8 cellular contexts compared by ENCODE assay signal in the genomic region with DNA sequence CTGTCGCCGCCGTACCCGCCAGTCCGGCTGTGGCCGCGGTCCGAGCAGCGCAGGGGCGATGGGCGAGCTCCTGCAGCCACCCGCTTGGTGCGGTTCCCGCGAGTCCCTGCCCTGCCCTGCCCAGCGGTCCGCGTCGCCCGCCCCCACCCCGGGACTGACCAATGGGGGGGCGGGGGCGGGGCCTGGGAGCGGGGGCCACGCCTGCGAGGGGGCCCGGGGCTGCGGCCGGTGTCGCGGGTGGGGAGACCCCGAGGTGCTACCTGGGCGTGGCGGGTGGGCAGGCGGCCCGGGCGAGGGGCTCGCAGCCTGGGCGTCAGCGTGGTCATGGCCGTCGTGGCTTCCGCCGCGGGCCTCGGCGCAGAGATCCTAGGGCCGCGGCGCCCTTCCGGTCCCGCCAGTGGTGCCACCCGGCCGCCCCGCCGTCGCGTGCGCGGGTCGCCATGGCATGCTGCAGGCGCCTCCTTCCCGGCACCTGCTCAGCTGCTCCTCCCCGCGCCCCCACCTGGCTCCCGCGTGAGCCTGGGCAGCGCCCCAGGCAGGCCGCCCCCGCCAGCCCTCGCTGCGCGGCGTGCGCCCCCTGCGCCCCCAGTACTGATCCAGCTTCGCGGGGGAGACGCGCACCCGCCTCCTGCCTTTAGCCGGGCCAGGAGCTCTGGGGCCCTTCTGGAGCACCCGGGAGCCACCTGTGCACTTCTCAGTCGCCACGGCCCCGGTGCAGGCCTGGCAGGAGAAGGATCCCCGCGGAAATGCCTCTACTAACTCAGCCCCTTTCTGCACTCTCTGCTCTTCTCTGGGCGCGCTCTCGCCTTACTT. TPM values are rescaled to one million over a fixed set of nuclear protein-coding genes. Genes with fewer than 3 reads are reported as not detected.
A peak's percentile ranks its signal among the peaks of the same experiment; 100 is the strongest.
DNase-seq lines count a peak whose midpoint lies in the region; ATAC-seq and TF ChIP-seq lines count a peak whose summit lies in the region.

A gene with protein sequence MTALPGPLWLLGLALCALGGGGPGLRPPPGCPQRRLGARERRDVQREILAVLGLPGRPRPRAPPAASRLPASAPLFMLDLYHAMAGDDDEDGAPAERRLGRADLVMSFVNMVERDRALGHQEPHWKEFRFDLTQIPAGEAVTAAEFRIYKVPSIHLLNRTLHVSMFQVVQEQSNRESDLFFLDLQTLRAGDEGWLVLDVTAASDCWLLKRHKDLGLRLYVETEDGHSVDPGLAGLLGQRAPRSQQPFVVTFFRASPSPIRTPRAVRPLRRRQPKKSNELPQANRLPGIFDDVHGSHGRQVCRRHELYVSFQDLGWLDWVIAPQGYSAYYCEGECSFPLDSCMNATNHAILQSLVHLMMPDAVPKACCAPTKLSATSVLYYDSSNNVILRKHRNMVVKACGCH (minus strand): TSS at position 108 of the 813 bp plus-strand sequence. CDS start 380 bp downstream, outside the sequence.

- H3K9me3 ChIP-seq in BE2C = no peaks in the 10 kb centered on the region

- TF ChIP-seq CTCF in BE2C (IDR thresholded peaks at IDR 0.05; ENCODE audit: low read depth, low read length) = no peak
- no peak for TF ChIP-seq CTCF in retinal pigment epithelial cell (conservative IDR thresholded peaks at IDR 0.05; ENCODE audit: low read depth, low read length)

- H3K36me3 ChIP-seq in BE2C = no peaks in the 10 kb centered on the region

- H3K27me3 Mint-ChIP-seq in activated naive CD8-positive, alpha-beta T cell = peaks cover 15% of the 10 kb centered on the region

- ATAC-seq in GM19035 (IDR thresholded peaks at IDR 0.05; ENCODE audit: unreplicated experiment) = peak; percentile 78
- ATAC-seq in HG03135 (IDR thresholded peaks at IDR 0.05; ENCODE audit: unreplicated experiment) = no peak

- DNase-seq in BE2C = peak; percentile 72
- DNase-seq in SHP77 treated with DMSO at 0.1 percent for 48 hours (lab: John Stamatoyannopoulos, UW) = peak; percentile 12
- DNase-seq in hypothalamus (lab: John Stamatoyannopoulos, UW) = peak in 35 of 51 donors; percentile 4 to 63 (median 34)
- no peak for DNase-seq in retinal pigment epithelial cell (ENCODE audit: low read depth)

- TF ChIP-seq RAD21 in Ishikawa (IDR thresholded peaks at IDR 0.05; ENCODE audit: low read depth) = no peak

- no peak for TF ChIP-seq EP300 in Ishikawa (IDR thresholded peaks at IDR 0.05; ENCODE audit: borderline replicate concordance)

- H3K4me3 Mint-ChIP-seq in activated naive CD8-positive, alpha-beta T cell = peak within 1 kb of the TSS; percentile 78

- H3K4me3 ChIP-seq in BE2C (ENCODE audit: low read depth, low read length) (peak within 1 kb of the TSS; percentile 37), retinal pigment epithelial cell (ENCODE audit: low read length) (peak within 1 kb of the TSS; percentile 32)

- H3K27me3 ChIP-seq in BE2C = no peaks in the 10 kb centered on the region

- H3K36me3 Mint-ChIP-seq in activated naive CD8-positive, alpha-beta T cell = no peaks in the 10 kb centered on the region

- H3K27ac Mint-ChIP-seq in activated naive CD8-positive, alpha-beta T cell = peak within 1 kb of the TSS; percentile 55

- no peaks in the 10 kb centered on the region for H3K4me1 ChIP-seq in BE2C

- H3K9me3 Mint-ChIP-seq in activated naive CD8-positive, alpha-beta T cell (ENCODE audit: low read depth) = no peaks in the 10 kb centered on the region

- peaks cover 11% of the 10 kb centered on the region for H3K4me1 Mint-ChIP-seq in activated naive CD8-positive, alpha-beta T cell (ENCODE audit: low read depth)

TF ChIP-seq in Ishikawa, 13 proteins besides CTCF, POLR2A, EP300 and RAD21:
- TF ChIP-seq TAF1 (IDR thresholded peaks at IDR 0.05; ENCODE audit: low read depth) = peak; percentile 36; the same call in 1 of the 2 replicates
- TF ChIP-seq, protein P1, sequence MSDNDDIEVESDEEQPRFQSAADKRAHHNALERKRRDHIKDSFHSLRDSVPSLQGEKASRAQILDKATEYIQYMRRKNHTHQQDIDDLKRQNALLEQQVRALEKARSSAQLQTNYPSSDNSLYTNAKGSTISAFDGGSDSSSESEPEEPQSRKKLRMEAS (IDR thresholded peaks at IDR 0.05) = peak; percentile 92
- TF ChIP-seq EGR1 (IDR thresholded peaks at IDR 0.05) = peak; percentile 53
- no peak for TF ChIP-seq FOXM1 (IDR thresholded peaks at IDR 0.05; ENCODE audit: borderline replicate concordance, low read depth)
- TF ChIP-seq TEAD4 (IDR thresholded peaks at IDR 0.05) = no peak
- no peak for TF ChIP-seq CEBPB (IDR thresholded peaks at IDR 0.05)
- TF ChIP-seq NFIC (IDR thresholded peaks at IDR 0.05) = no peak
- TF ChIP-seq TCF12 (IDR thresholded peaks at IDR 0.05; ENCODE audit: low read depth) = no peak
- TF ChIP-seq CREB1 (IDR thresholded peaks at IDR 0.05; ENCODE audit: low read depth) = no peak
- peak; percentile 92; the same call in 1 of the 2 replicates for TF ChIP-seq ZBTB7A (IDR thresholded peaks at IDR 0.05; ENCODE audit: low read depth)
- TF ChIP-seq YY1 (IDR thresholded peaks at IDR 0.05; ENCODE audit: low read depth) = peak; percentile 64; the same call in 1 of the 2 replicates
TF ChIP-seq in Ishikawa: peak in this region for 5.

RNA-seq across cellular contexts. Expression of the gene that starts here (rescaled TPM):
- 0.23 TPM for polyA plus RNA-seq in BE2C (2012; ENCODE audit: insufficient read depth, insufficient read length, low read depth)
